Comparison of ENCODE assay signal across 8 cellular contexts in genomic region chr2:152062130-152063091, GRCh38. TPM values are rescaled to one million over a fixed set of nuclear protein-coding genes. Genes with fewer than 3 reads are reported as not detected.
DNase-seq lines count a peak whose midpoint lies in the region; ATAC-seq and TF ChIP-seq lines count a peak whose summit lies in the region.

No MANE protein-coding gene starts in this region.

- ATAC-seq in natural killer cell (peak in 2 of 3 donors; percentile 12 to 50), heart right ventricle (peak; percentile 47 to 95 (median 76))
- ATAC-seq in natural killer cell treated with Interleukin-12 subunit alpha and Interleukin-12 subunit beta and Interleukin-15 and Interleukin-18, amount 100 ng/mL, for 72 hours: no peak

- WGBS in heart right ventricle, 2 donors: 49 to 51% methylated on average over 7 of the region's 7 CpGs

- no peaks in the 10 kb centered on the region for H3K4me1 Mint-ChIP-seq in natural killer cell
- H3K4me1 Mint-ChIP-seq in natural killer cell treated with Interleukin-12 subunit alpha and Interleukin-12 subunit beta and Interleukin-15 and Interleukin-18, amount 100 ng/mL, for 72 hours (ENCODE audit: low read depth in 2 of 2): no peaks in the 10 kb centered on the region

- H3K4me3 Mint-ChIP-seq in natural killer cell: no peak overlapping the region
- H3K4me3 Mint-ChIP-seq in natural killer cell treated with Interleukin-12 subunit alpha and Interleukin-12 subunit beta and Interleukin-15 and Interleukin-18, amount 100 ng/mL, for 72 hours: no peak overlapping the region

- TF ChIP-seq POLR2A in vagina (IDR thresholded peaks at IDR 0.05): no peak
- no peak for TF ChIP-seq POLR2A in erythroblast (IDR thresholded peaks at IDR 0.05; ENCODE audit: low read length)

- H3K27ac ChIP-seq in heart right ventricle: no peak overlapping the region
- H3K27ac ChIP-seq in vagina: peak overlapping the region; percentile 53

- no peaks in the 10 kb centered on the region for H3K27me3 ChIP-seq in heart right ventricle
- no peaks in the 10 kb centered on the region for H3K27me3 ChIP-seq in vagina

- peaks cover 12 to 17% of the 10 kb centered on the region in 2 donors for H3K27me3 Mint-ChIP-seq in natural killer cell (ENCODE audit: low read depth in 2 of 2)
- H3K27me3 Mint-ChIP-seq in natural killer cell treated with Interleukin-12 subunit alpha and Interleukin-12 subunit beta and Interleukin-15 and Interleukin-18, amount 100 ng/mL, for 72 hours: peaks cover 14 to 17% of the 10 kb centered on the region in 2 donors

- H3K4me3 ChIP-seq in heart right ventricle (peak overlapping the region in 2 of 10 donors; percentile 2 to 19), vagina (peak overlapping the region in 1 of 2 donors; percentile 8)

- no peak overlapping the region for H3K27ac Mint-ChIP-seq in natural killer cell
- no peak overlapping the region for H3K27ac Mint-ChIP-seq in natural killer cell treated with Interleukin-12 subunit alpha and Interleukin-12 subunit beta and Interleukin-15 and Interleukin-18, amount 100 ng/mL, for 72 hours

- TF ChIP-seq CTCF in natural killer cell (IDR thresholded peaks at IDR 0.05) (no peak), heart right ventricle (IDR thresholded peaks at IDR 0.05) (no peak), vagina (IDR thresholded peaks at IDR 0.05) (no peak)

- intact Hi-C loops in natural killer cell (cut with micrococcal nuclease) (no loop called here), heart right ventricle (cut with DNase I) (no loop called here), vagina (cut with DNase I) (no loop called here)

- no peak for DNase-seq in natural killer cell
- DNase-seq in natural killer cell treated with Interleukin-12 subunit alpha and Interleukin-12 subunit beta and Interleukin-15 and Interleukin-18, amount 100 ng/mL, for 72 hours (ENCODE audit: low spot score): no peak
- DNase-seq in HS-5 (ENCODE audit: low read depth): peak; percentile 64
- DNase-seq in heart right ventricle: peak in 1 of 2 donors; percentile 24
- DNase-seq in vagina (ENCODE audit: extremely low spot score in 2 of 2): no peak
- DNase-seq in activated CD4-positive, alpha-beta T cell treated with anti-CD3 and anti-CD28 coated beads, Interleukin-2, amount 50 U/mL, for 48 hours: no peak
- DNase-seq in erythroblast (lab: John Stamatoyannopoulos, UW): no peak
- no peak for DNase-seq in germinal center (ENCODE audit: low spot score)

- peaks cover 0 to 16% (median 0%) of the 10 kb centered on the region in 9 donors for H3K4me1 ChIP-seq in heart right ventricle
- H3K4me1 ChIP-seq in vagina: peaks cover 15% of the 10 kb centered on the region

- H3K36me3 ChIP-seq in heart right ventricle (no peaks in the 10 kb centered on the region), vagina (no peaks in the 10 kb centered on the region)

- H3K9me3 ChIP-seq in heart right ventricle: peaks cover 0 to 7% (median 0%) of the 10 kb centered on the region in 11 donors
- H3K9me3 ChIP-seq in vagina: no peaks in the 10 kb centered on the region

- H3K9me3 Mint-ChIP-seq in natural killer cell: no peaks in the 10 kb centered on the region
- H3K9me3 Mint-ChIP-seq in natural killer cell treated with Interleukin-12 subunit alpha and Interleukin-12 subunit beta and Interleukin-15 and Interleukin-18, amount 100 ng/mL, for 72 hours: no peaks in the 10 kb centered on the region

- no peaks in the 10 kb centered on the region for H3K36me3 Mint-ChIP-seq in natural killer cell
- H3K36me3 Mint-ChIP-seq in natural killer cell treated with Interleukin-12 subunit alpha and Interleukin-12 subunit beta and Interleukin-15 and Interleukin-18, amount 100 ng/mL, for 72 hours: peaks cover 4% of the 10 kb centered on the region

RNA-seq across cellular contexts. Expression of gene CACNB4, which starts 36.4 kb away (rescaled TPM):
- under 1 TPM; 0.56 to 0.93 (median 0.73) TPM for total RNA-seq in natural killer cell
- under 1 TPM; 0.40 to 0.64 TPM for total RNA-seq in natural killer cell treated with Interleukin-12 subunit alpha and Interleukin-12 subunit beta and Interleukin-15 and Interleukin-18, amount 100 ng/mL, for 72 hours
- total RNA-seq in heart right ventricle: under 1 TPM; 0.22 to 0.95 (median 0.44) TPM
- polyA plus RNA-seq in heart right ventricle: under 1 TPM; 0.09 to 0.29 TPM
- 4.9 TPM for total RNA-seq in vagina

Comparison
In these comparisons a context has a peak if more than half of its experiments do, and no peak if none do; other contexts are left out.
1. ATAC-seq: peak in natural killer cell (2 of 3) and heart right ventricle (8 of 8); none in natural killer cell treated with Interleukin-12 subunit alpha and Interleukin-12 subunit beta and Interleukin-15 and Interleukin-18, amount 100 ng/mL, for 72 hours (0 of 2).